ENCODE assay signal across 20 cellular contexts in genomic region chrX:102063445-102064074, GRCh38.
"Had no signal": no experiment of that assay in that cellular context is flagged by ENCODE, and none has a peak within 500 bp of the region (broad histone marks: within the 10 kb centered on the region; RNA-seq: fewer than 3 reads in every experiment).

No MANE protein-coding gene starts in this region.

- H3K4me3 ChIP-seq: coronary artery, esophagus muscularis mucosa, heart right ventricle, ovary, psoas muscle, skin epidermis had no signal

- H3K27ac Mint-ChIP-seq: activated CD4-positive, alpha-beta T cell treated with anti-CD3 and anti-CD28 coated beads, Interleukin-2, amount 10 ng/mL, durations not matched to agents 24 days and 14 days; activated CD8-positive, alpha-beta T cell treated with anti-CD3 and anti-CD28 coated beads, Interleukin-2, amount 10 ng/mL, durations not matched to agents 7 days and 5 days; activated naive CD8-positive, alpha-beta T cell treated with anti-CD3 and anti-CD28 coated beads, Interleukin-2, amount 10 ng/mL, durations not matched to agents 7 days and 5 days; activated T-cell treated with anti-CD3 and anti-CD28 coated beads, Interleukin-2, amount 50 U/mL, for 24 hours; activated T-helper 2 cell treated with anti-CD3 and anti-CD28 coated beads, Interferon-gamma antibody, Interleukin-2, Interleukin-4, amounts not matched to agents 10 μg/mL and 5 μg/mL and 100 μg/mL, durations not matched to agents 14 hours and 24 hours and 36 hours; immature natural killer cell; naive thymus-derived CD8-positive, alpha-beta T cell; stimulated activated naive CD8-positive, alpha-beta T cell treated with anti-CD3 and anti-CD28 coated beads, Interleukin-15, amount 100 ng/mL, for 72 hours; type B pancreatic cell had no signal

- H3K4me1 ChIP-seq: esophagus muscularis mucosa, heart right ventricle, psoas muscle had no signal

- H3K9me3 Mint-ChIP-seq: activated CD4-positive, alpha-beta T cell treated with anti-CD3 and anti-CD28 coated beads, Interleukin-2, amount 10 ng/mL, durations not matched to agents 24 days and 14 days; activated naive CD8-positive, alpha-beta T cell treated with anti-CD3 and anti-CD28 coated beads, Interleukin-2, amount 10 ng/mL, durations not matched to agents 7 days and 5 days; activated T-helper 2 cell treated with anti-CD3 and anti-CD28 coated beads, Interferon-gamma antibody, Interleukin-2, Interleukin-4, amounts not matched to agents 10 μg/mL and 5 μg/mL and 100 μg/mL, durations not matched to agents 14 hours and 24 hours and 36 hours; central memory CD8-positive, alpha-beta T cell; immature natural killer cell; stimulated activated naive CD8-positive, alpha-beta T cell treated with anti-CD3 and anti-CD28 coated beads, Interleukin-15, amount 100 ng/mL, for 72 hours; type B pancreatic cell had no signal

- H3K9me3 ChIP-seq: esophagus muscularis mucosa, ovary, psoas muscle had no signal

- H3K27me3 Mint-ChIP-seq: activated CD4-positive, alpha-beta T cell treated with anti-CD3 and anti-CD28 coated beads, Interleukin-2, amount 10 ng/mL, durations not matched to agents 24 days and 14 days; type B pancreatic cell had no signal

- ATAC-seq: activated CD8-positive, alpha-beta T cell treated with anti-CD3 and anti-CD28 coated beads, Interleukin-2, amount 10 ng/mL, durations not matched to agents 7 days and 5 days; heart right ventricle; naive thymus-derived CD8-positive, alpha-beta T cell; psoas muscle; right cardiac atrium; stimulated activated naive CD8-positive, alpha-beta T cell treated with anti-CD3 and anti-CD28 coated beads, Interleukin-15, amount 100 ng/mL, for 72 hours had no signal

- H3K36me3 ChIP-seq: brain microvascular endothelial cell, esophagus muscularis mucosa, heart right ventricle, ovary had no signal

- H3K4me3 Mint-ChIP-seq: activated CD4-positive, alpha-beta T cell treated with anti-CD3 and anti-CD28 coated beads, Interleukin-2, amount 10 ng/mL, durations not matched to agents 24 days and 14 days; activated CD8-positive, alpha-beta T cell treated with anti-CD3 and anti-CD28 coated beads, Interleukin-2, amount 10 ng/mL, durations not matched to agents 7 days and 5 days; activated naive CD8-positive, alpha-beta T cell treated with anti-CD3 and anti-CD28 coated beads, Interleukin-2, amount 10 ng/mL, durations not matched to agents 7 days and 5 days; activated T-cell treated with anti-CD3 and anti-CD28 coated beads, Interleukin-2, amount 50 U/mL, for 24 hours; central memory CD8-positive, alpha-beta T cell; immature natural killer cell; naive thymus-derived CD8-positive, alpha-beta T cell; stimulated activated naive CD8-positive, alpha-beta T cell treated with anti-CD3 and anti-CD28 coated beads, Interleukin-15, amount 100 ng/mL, for 72 hours; type B pancreatic cell had no signal

- H3K4me1 Mint-ChIP-seq: activated CD4-positive, alpha-beta T cell treated with anti-CD3 and anti-CD28 coated beads, Interleukin-2, amount 10 ng/mL, durations not matched to agents 24 days and 14 days; activated naive CD8-positive, alpha-beta T cell treated with anti-CD3 and anti-CD28 coated beads, Interleukin-2, amount 10 ng/mL, durations not matched to agents 7 days and 5 days; central memory CD8-positive, alpha-beta T cell; immature natural killer cell; naive thymus-derived CD8-positive, alpha-beta T cell; stimulated activated naive CD8-positive, alpha-beta T cell treated with anti-CD3 and anti-CD28 coated beads, Interleukin-15, amount 100 ng/mL, for 72 hours had no signal

- H3K27me3 ChIP-seq: brain microvascular endothelial cell, ovary had no signal

- H3K36me3 Mint-ChIP-seq: activated naive CD8-positive, alpha-beta T cell treated with anti-CD3 and anti-CD28 coated beads, Interleukin-2, amount 10 ng/mL, durations not matched to agents 7 days and 5 days; immature natural killer cell; naive thymus-derived CD8-positive, alpha-beta T cell; type B pancreatic cell had no signal

- H3K27ac ChIP-seq: brain microvascular endothelial cell, coronary artery, esophagus muscularis mucosa, heart right ventricle, ovary, psoas muscle, skin epidermis had no signal

- DNase-seq: activated CD4-positive, alpha-beta T cell treated with anti-CD3 and anti-CD28 coated beads, Interleukin-2, amount 10 ng/mL, durations not matched to agents 24 days and 14 days; activated CD8-positive, alpha-beta T cell treated with anti-CD3 and anti-CD28 coated beads, Interleukin-2, amount 10 ng/mL, durations not matched to agents 7 days and 5 days; activated naive CD4-positive, alpha-beta T cell treated with Interleukin-2 at 50 U/mL for 16 hours; activated naive CD8-positive, alpha-beta T cell treated with anti-CD3 and anti-CD28 coated beads, Interleukin-2, amount 10 ng/mL, durations not matched to agents 7 days and 5 days; activated T-cell treated with anti-CD3 and anti-CD28 coated beads, Interleukin-2, amount 50 U/mL, for 24 hours; brain microvascular endothelial cell; heart right ventricle; immature natural killer cell; mesenchymal stem cell; naive thymus-derived CD8-positive, alpha-beta T cell; ovary; psoas muscle; right cardiac atrium; stimulated activated naive CD8-positive, alpha-beta T cell treated with anti-CD3 and anti-CD28 coated beads, Interleukin-15, amount 100 ng/mL, for 72 hours had no signal
